Comparison of ENCODE assay signal across 22 cellular contexts in genomic region chr1:188372821-188373220, GRCh38.
"Had no signal": no experiment of that assay in that cellular context is flagged by ENCODE, and none has a peak within 500 bp of the region (broad histone marks: within the 10 kb centered on the region; RNA-seq: fewer than 3 reads in every experiment).

No MANE protein-coding gene starts in this region.

- DNase-seq: activated CD4-positive, alpha-beta memory T cell treated with anti-CD3 and anti-CD28 coated beads for 36 hours; activated CD4-positive, alpha-beta T cell treated with anti-CD3 and anti-CD28 coated beads, Interleukin-2, amount 10 ng/mL, durations not matched to agents 24 days and 14 days; activated CD8-positive, alpha-beta memory T cell treated with anti-CD3 and anti-CD28 coated beads, Interleukin-2, amount 50 U/mL, for 4 hours; activated gamma-delta T cell; activated naive CD4-positive, alpha-beta T cell treated with anti-CD3 and anti-CD28 coated beads, Interleukin-2, amount 50 U/mL, for 16 hours; activated T-cell treated with anti-CD3 and anti-CD28 coated beads, Interleukin-2, amount 50 U/mL, for 1 hour; amniotic stem cell; brain microvascular endothelial cell; effector memory CD8-positive, alpha-beta T cell; foreskin fibroblast; head of caudate nucleus; hippocampal formation; left cardiac atrium; left ventricle myocardium superior; posterior cingulate gyrus; right cardiac atrium; spleen; stimulated activated naive CD4-positive, alpha-beta T cell; T1000; tibial artery; WERI-Rb-1 had no signal

- ATAC-seq: activated CD4-positive, CD25-positive, alpha-beta regulatory T cell treated with anti-CD3 and anti-CD28 coated beads, Interleukin-2, amount 50 U/mL, for 24 hours; effector memory CD8-positive, alpha-beta T cell; left cardiac atrium; left ventricle myocardium superior; right cardiac atrium had no signal
